In genomic region chr7:1873857-1874521, GRCh38 we compare ENCODE assay signal across 22 cellular contexts.
DNase-seq lines count a peak whose midpoint lies in the region; ATAC-seq, FAIRE-seq and TF ChIP-seq lines count a peak whose summit lies in the region.
"Had no signal": no experiment of that assay in that cellular context is flagged by ENCODE, and none has a peak within 500 bp of the region (broad histone marks: within the 10 kb centered on the region; RNA-seq: fewer than 3 reads in every experiment).

No MANE protein-coding gene starts in this region.

- BruUV-seq in HepG2 (replicated peaks; lab: Mats Ljungman, UMichigan): no TSS peak

- H2AFZ ChIP-seq in HepG2 (ENCODE audit: low read length): no peak overlapping the region

- H3K79me2 ChIP-seq in HepG2 (ENCODE audit: insufficient read depth, low read length): no peaks in the 10 kb centered on the region

- ATAC-seq in HepG2 (no peak), right lobe of liver (no peak), HG02973 (IDR thresholded peaks at IDR 0.05; ENCODE audit: unreplicated experiment) (no peak)
- ATAC-seq in stimulated activated effector memory CD8-positive, alpha-beta T cell treated with anti-CD3 and anti-CD28 coated beads, Interleukin-12 subunit alpha, Interleukin-12 subunit beta, amount 100 ng/mL, for 72 hours: no peak

- TF ChIP-seq POLR2A in HepG2 (IDR thresholded peaks at IDR 0.05; ENCODE audit: insufficient read depth in 1 of 2, low read depth in 2 of 2, low read length in 2 of 2) (no peak), right lobe of liver (IDR thresholded peaks at IDR 0.05) (no peak)

- in situ Hi-C loops in HepG2 (cut with HindIII; ENCODE audit: extremely low pct_ligation_motif_present, low pct_unique_long_range_greater_than_20kb): loop anchor here (5.0 kb wide), 1 partner anchor 62 kb away; no protein-coding TSS in a partner anchor

- TF ChIP-seq CTCF in HepG2 (CRISPR knock-in tag; IDR thresholded peaks at IDR 0.05): no peak
- no peak for TF ChIP-seq CTCF in right lobe of liver (IDR thresholded peaks at IDR 0.05)
- TF ChIP-seq CTCF in glutamatergic neuron (IDR thresholded peaks at IDR 0.05; ENCODE audit: partially characterized antibody, unreplicated experiment): no peak

- peaks cover 25% of the 10 kb centered on the region for H3K27me3 Mint-ChIP-seq in glutamatergic neuron (ENCODE audit: unreplicated experiment)

- POLR2A ChIA-PET in HepG2 (lab: Yijun Ruan, JAX): no interaction called here

- no peak for TF ChIP-seq RAD21 in HepG2 (CRISPR knock-in tag; IDR thresholded peaks at IDR 0.05)

- 93% methylated on average over 18 of the region's 36 CpGs for WGBS in HepG2 (ENCODE audit: low lambda C conversion rate)
- WGBS in right lobe of liver (ENCODE audit: insufficient coverage, low coverage, low lambda C conversion rate, missing lambda C conversion rate): 94% methylated on average over 17 of the region's 36 CpGs

- peaks cover 8% of the 10 kb centered on the region for H3K36me3 Mint-ChIP-seq in glutamatergic neuron (ENCODE audit: unreplicated experiment)
- no peaks in the 10 kb centered on the region for H3K36me3 Mint-ChIP-seq in stimulated activated effector memory CD8-positive, alpha-beta T cell treated with anti-CD3 and anti-CD28 coated beads, Interleukin-12 subunit alpha, Interleukin-12 subunit beta, amount 100 ng/mL, for 72 hours

- TF ChIP-seq EP300 in HepG2 (IDR thresholded peaks at IDR 0.05; ENCODE audit: low read depth in 2 of 2, low read length in 2 of 2) (no peak), HepG2 (CRISPR knock-in tag; IDR thresholded peaks at IDR 0.05; ENCODE audit: borderline replicate concordance) (no peak)

- H3K4me2 ChIP-seq in HepG2 (ENCODE audit: low read depth, low read length): no peak overlapping the region; the same call in 1 of the 2 replicates
- H3K4me2 ChIP-seq: KMS-11 had no signal

- H3K9me3 ChIP-seq in HepG2 (ENCODE audit: low read length): no peaks in the 10 kb centered on the region
- H3K9me3 ChIP-seq in right lobe of liver: no peaks in the 10 kb centered on the region
- H3K9me3 ChIP-seq: BE2C had no signal

- H3K4me3 Mint-ChIP-seq in glutamatergic neuron (ENCODE audit: unreplicated experiment): no peak overlapping the region
- H3K4me3 Mint-ChIP-seq in stimulated activated effector memory CD8-positive, alpha-beta T cell treated with anti-CD3 and anti-CD28 coated beads, Interleukin-12 subunit alpha, Interleukin-12 subunit beta, amount 100 ng/mL, for 72 hours: no peak overlapping the region
- H3K4me3 Mint-ChIP-seq: CD14-positive monocyte had no signal

- CTCF ChIA-PET in HepG2 (lab: Yijun Ruan, JAX; ENCODE audit: low intra/inter-chr PET ratio, low total read pairs): no interaction called here

- H3K9ac ChIP-seq in HepG2 (ENCODE audit: insufficient read depth, low read depth, low read length): no peak overlapping the region
- H3K9ac ChIP-seq: KMS-11 had no signal

- H3K27me3 ChIP-seq in HepG2 (ENCODE audit: control insufficient read depth in 1 of 2, insufficient read depth in 2 of 2, low read length in 2 of 2): no peaks in the 10 kb centered on the region
- no peaks in the 10 kb centered on the region for H3K27me3 ChIP-seq in right lobe of liver
- H3K27me3 ChIP-seq: BE2C, Peyer's patch had no signal

- H3K4me1 Mint-ChIP-seq in glutamatergic neuron (ENCODE audit: low read depth, unreplicated experiment): peaks cover 9% of the 10 kb centered on the region
- no peaks in the 10 kb centered on the region for H3K4me1 Mint-ChIP-seq in stimulated activated effector memory CD8-positive, alpha-beta T cell treated with anti-CD3 and anti-CD28 coated beads, Interleukin-12 subunit alpha, Interleukin-12 subunit beta, amount 100 ng/mL, for 72 hours

- intact Hi-C loops in HepG2 (cut with micrococcal nuclease; ENCODE audit: unreplicated experiment) (no loop called here), right lobe of liver (cut with DNase I) (no loop called here)

- H3K4me1 ChIP-seq in HepG2 (ENCODE audit: insufficient read depth, low read length): peaks cover 57% of the 10 kb centered on the region
- H3K4me1 ChIP-seq in right lobe of liver: peaks cover 0 to 10% (median 2%) of the 10 kb centered on the region in 4 donors
- H3K4me1 ChIP-seq: BE2C, Peyer's patch had no signal

- no peaks in the 10 kb centered on the region for H4K20me1 ChIP-seq in HepG2 (ENCODE audit: insufficient read depth, low read length)

- H3K27ac ChIP-seq in HepG2 (ENCODE audit: extremely low read length, insufficient read depth, low read length): peak overlapping the region; percentile 71
- no peak overlapping the region for H3K27ac ChIP-seq in right lobe of liver
- H3K27ac ChIP-seq: KMS-11, Peyer's patch, SK-N-MC had no signal

- DNase-seq in HepG2 (ENCODE audit: low spot score): no peak
- DNase-seq in right lobe of liver: no peak
- DNase-seq in glutamatergic neuron: no peak
- no peak for DNase-seq in stimulated activated effector memory CD8-positive, alpha-beta T cell treated with anti-CD3 and anti-CD28 coated beads, Interleukin-12 subunit alpha, Interleukin-12 subunit beta, amount 100 ng/mL, for 72 hours (ENCODE audit: low spot score in 2 of 2)
- no peak for DNase-seq in NCI-H128 (lab: John Stamatoyannopoulos, UW; ENCODE audit: unreplicated experiment)
- no peak for DNase-seq in T1000 (lab: John Stamatoyannopoulos, UW)
- DNase-seq: 8988T, ACHN, BE2C, H7, MM.1S, NCI-H1694 treated with DMSO at 0.1 percent for 48 hours, NCI-H2227 treated with DMSO at 0.1 percent for 48 hours, NCI-H526 treated with DMSO at 0.1 percent for 48 hours, Peyer's patch, SIG-M5 had no signal

- no peak for FAIRE-seq in HepG2 (lab: Jason Lieb, UNC)
- FAIRE-seq: GM18507, HTR-8/SVneo had no signal

- H3K27ac Mint-ChIP-seq in glutamatergic neuron (ENCODE audit: unreplicated experiment): peak overlapping the region; percentile 22
- H3K27ac Mint-ChIP-seq in stimulated activated effector memory CD8-positive, alpha-beta T cell treated with anti-CD3 and anti-CD28 coated beads, Interleukin-12 subunit alpha, Interleukin-12 subunit beta, amount 100 ng/mL, for 72 hours: peak overlapping the region; percentile 50
- H3K27ac Mint-ChIP-seq: CD14-positive monocyte had no signal

- H3K36me3 ChIP-seq in HepG2 (replicated peaks in 1 of 2; ENCODE audit: control insufficient read depth in 1 of 2, insufficient read depth in 2 of 2, low read length in 2 of 2) (no peaks in the 10 kb centered on the region), right lobe of liver (no peaks in the 10 kb centered on the region)
- H3K36me3 ChIP-seq: BE2C, Peyer's patch had no signal

- peaks cover 25% of the 10 kb centered on the region for H3K9me3 Mint-ChIP-seq in glutamatergic neuron (ENCODE audit: unreplicated experiment)
- H3K9me3 Mint-ChIP-seq in stimulated activated effector memory CD8-positive, alpha-beta T cell treated with anti-CD3 and anti-CD28 coated beads, Interleukin-12 subunit alpha, Interleukin-12 subunit beta, amount 100 ng/mL, for 72 hours: peaks cover 6% of the 10 kb centered on the region

- H3K4me3 ChIP-seq in HepG2 (replicated peaks in 1 of 3; ENCODE audit: insufficient read depth in 1 of 3, low read depth in 2 of 3, low read length in 3 of 3) (no peak overlapping the region), right lobe of liver (no peak overlapping the region)
- H3K4me3 ChIP-seq: Peyer's patch, SK-N-MC had no signal

TF ChIP-seq in HepG2, 621 proteins besides CTCF, POLR2A, EP300 and RAD21 (continues in another document):
- TF ChIP-seq ZNF747 (CRISPR knock-in tag; IDR thresholded peaks at IDR 0.05; ENCODE audit: borderline replicate concordance): no peak
- TF ChIP-seq HDAC2 (CRISPR knock-in tag; IDR thresholded peaks at IDR 0.05): no peak
- TF ChIP-seq SALL1 (CRISPR knock-in tag; IDR thresholded peaks at IDR 0.05): 0 out of 2 replicates have a peak, but pooled peaks have one; percentile 20
- TF ChIP-seq GTF2F1 (IDR thresholded peaks at IDR 0.05; ENCODE audit: low read length): no peak
- TF ChIP-seq ZBTB20 (CRISPR knock-in tag; IDR thresholded peaks at IDR 0.05; ENCODE audit: borderline replicate concordance, low read depth): no peak
- no peak for TF ChIP-seq ELF4 (CRISPR knock-in tag; IDR thresholded peaks at IDR 0.05; ENCODE audit: borderline replicate concordance)
- no peak for TF ChIP-seq SP4 (CRISPR knock-in tag; IDR thresholded peaks at IDR 0.05)
- TF ChIP-seq ZNF10 (CRISPR knock-in tag; IDR thresholded peaks at IDR 0.05; ENCODE audit: borderline replicate concordance, low read depth): no peak
- no peak for TF ChIP-seq ZNF484 (CRISPR knock-in tag; IDR thresholded peaks at IDR 0.05; ENCODE audit: borderline replicate concordance, low read depth)
- no peak for TF ChIP-seq ZNF768 (CRISPR knock-in tag; IDR thresholded peaks at IDR 0.05)
- TF ChIP-seq TBX2 (CRISPR knock-in tag; IDR thresholded peaks at IDR 0.05; ENCODE audit: borderline replicate concordance): no peak
- TF ChIP-seq IKZF5 (CRISPR knock-in tag; IDR thresholded peaks at IDR 0.05): no peak
- TF ChIP-seq PAF1 (CRISPR knock-in tag; IDR thresholded peaks at IDR 0.05): 0 out of 2 replicates have a peak, but pooled peaks have one; percentile 23
